ENCODE assay signal across 10 cellular contexts in genomic region chr15:68114840-68115239, GRCh38.
DNase-seq lines count a peak whose midpoint lies in the region; ATAC-seq and TF ChIP-seq lines count a peak whose summit lies in the region.
"Had no signal": no experiment of that assay in that cellular context is flagged by ENCODE, and none has a peak within 500 bp of the region (broad histone marks: within the 10 kb centered on the region; RNA-seq: fewer than 3 reads in every experiment).

No MANE protein-coding gene starts in this region.

- H3K4me2 ChIP-seq in SK-N-SH: peak overlapping the region; percentile 81

- H3K9me3 ChIP-seq in SK-N-SH (no peaks in the 10 kb centered on the region), esophagus squamous epithelium (no peaks in the 10 kb centered on the region), spleen (no peaks in the 10 kb centered on the region)

- peaks cover 82% of the 10 kb centered on the region for H3K79me2 ChIP-seq in SK-N-SH (ENCODE audit: insufficient read depth)

- no peaks in the 10 kb centered on the region for H3K9me2 ChIP-seq in SK-N-SH

- H3K4me3 ChIP-seq in SK-N-SH (ENCODE audit: low read depth in 2 of 2, low read length in 1 of 2) (peak overlapping the region; percentile 38 to 56; a peak in 3 of 4 replicates), esophagus squamous epithelium (peak overlapping the region in 3 of 4 donors; percentile 28 to 50 (median 29)), spleen (peak overlapping the region in 6 of 8 donors; percentile 8 to 32 (median 12))

- POLR2A ChIA-PET in SK-N-SH (lab: Yijun Ruan, JAX): no interaction called here

- 88% methylated on average over 2 of the region's 2 CpGs for WGBS in SK-N-SH (ENCODE audit: low lambda C conversion rate)
- 32 to 43% methylated on average over 2 of the region's 2 CpGs for WGBS in esophagus squamous epithelium, 2 donors
- 20 to 45% (median 35%) methylated on average over 2 of the region's 2 CpGs for WGBS in spleen, 5 donors

- TF ChIP-seq RAD21 in SK-N-SH (IDR thresholded peaks at IDR 0.05; ENCODE audit: low read length): no peak

- no peak for ATAC-seq in HG02759 (IDR thresholded peaks at IDR 0.05; ENCODE audit: unreplicated experiment)

- CTCF ChIA-PET in SK-N-SH (lab: Yijun Ruan, JAX): interaction anchor here (3.4 kb wide), 1 partner anchor 251 kb away, joined by 13 read pairs; no protein-coding TSS in a partner anchor

- no peak overlapping the region for H2AFZ ChIP-seq in SK-N-SH (ENCODE audit: low read depth)

- intact Hi-C loops in esophagus squamous epithelium (cut with DNase I) (no loop called here), spleen (cut with DNase I; ENCODE audit: low total_unique reads) (no loop called here)

- peaks cover 4% of the 10 kb centered on the region for H3F3A ChIP-seq in SK-N-SH (replicated peaks; ENCODE audit: insufficient read depth)

- TF ChIP-seq CTCF in SK-N-SH (IDR thresholded peaks at IDR 0.05) (no peak), esophagus squamous epithelium (IDR thresholded peaks at IDR 0.05) (no peak), spleen (IDR thresholded peaks at IDR 0.05 in 8 of 11, conservative IDR thresholded peaks at IDR 0.05 in 3 of 11) (no peak)

- TF ChIP-seq EP300 in SK-N-SH (IDR thresholded peaks at IDR 0.05; ENCODE audit: borderline replicate concordance in 1 of 2, low read depth in 1 of 2, low read length in 1 of 2): no peak

- TF ChIP-seq POLR2A in esophagus squamous epithelium (IDR thresholded peaks at IDR 0.05) (no peak), spleen (IDR thresholded peaks at IDR 0.05) (no peak)

- peak; percentile 8 for DNase-seq in DMS 273 (lab: John Stamatoyannopoulos, UW; ENCODE audit: unreplicated experiment)
- DNase-seq in DMS 273 treated with DMSO at 0.1 percent for 48 hours (lab: John Stamatoyannopoulos, UW): no peak
- no peak for DNase-seq in SK-N-SH
- DNase-seq in esophagus squamous epithelium (lab: John Stamatoyannopoulos, UW): no peak
- DNase-seq in spleen: no peak
- DNase-seq in NCI-H146 (lab: John Stamatoyannopoulos, UW): no peak
- no peak for DNase-seq in HCEC 1CT
- DNase-seq: stimulated activated CD4-positive, alpha-beta T cell treated with anti-CD3 and anti-CD28 coated beads, Interleukin-15, amount 100 ng/mL, for 24 hours had no signal

- H3K27me3 ChIP-seq in SK-N-SH (ENCODE audit: insufficient read depth) (no peaks in the 10 kb centered on the region), esophagus squamous epithelium (no peaks in the 10 kb centered on the region), spleen (replicated peaks in 1 of 7) (no peaks in the 10 kb centered on the region)

- peak overlapping the region; percentile 53; the same call in 1 of the 2 replicates for H3K9ac ChIP-seq in SK-N-SH

- H3K4me1 ChIP-seq in SK-N-SH (ENCODE audit: control insufficient read depth in 1 of 2, insufficient read depth in 2 of 2, low read depth in 1 of 2, low read length in 1 of 2): peaks cover 9 to 11% of the 10 kb centered on the region in 2 experiments; a peak in 3 of 4 replicates
- peaks cover 6 to 39% (median 11%) of the 10 kb centered on the region in 3 donors for H3K4me1 ChIP-seq in esophagus squamous epithelium
- H3K4me1 ChIP-seq in spleen: peaks cover 12 to 95% (median 54%) of the 10 kb centered on the region in 6 donors

- H3K27ac ChIP-seq in SK-N-SH (ENCODE audit: low read depth in 2 of 2, low read length in 1 of 2): peak overlapping the region; percentile 44 to 54; a peak in 2 of 4 replicates
- peak overlapping the region in 2 of 4 donors; percentile 1 to 53 for H3K27ac ChIP-seq in esophagus squamous epithelium
- peak overlapping the region in 5 of 8 donors; percentile 40 to 68 (median 58) for H3K27ac ChIP-seq in spleen
- H3K27ac ChIP-seq: 22Rv1 had no signal

- no peaks in the 10 kb centered on the region for H3K36me3 ChIP-seq in SK-N-SH (replicated peaks in 1 of 2; ENCODE audit: control insufficient read depth in 1 of 2, insufficient read depth in 2 of 2, low read length in 1 of 2)
- peaks cover 0 to 9% (median 0%) of the 10 kb centered on the region in 3 donors for H3K36me3 ChIP-seq in esophagus squamous epithelium
- peaks cover 0 to 7% (median 0%) of the 10 kb centered on the region in 6 donors for H3K36me3 ChIP-seq in spleen

- H4K20me1 ChIP-seq in SK-N-SH (ENCODE audit: insufficient read depth): no peaks in the 10 kb centered on the region; the same call in 1 of the 2 replicates

TF ChIP-seq in SK-N-SH, 30 proteins besides CTCF, POLR2A, EP300 and RAD21:
- TF ChIP-seq TEAD4 (IDR thresholded peaks at IDR 0.05; ENCODE audit: borderline replicate concordance, insufficient read depth) (no peak), POLR2AphosphoS5 (IDR thresholded peaks at IDR 0.05; ENCODE audit: low read depth, low read length) (no peak), MEF2A (IDR thresholded peaks at IDR 0.05; ENCODE audit: borderline replicate concordance, low read depth) (no peak), ELF1 (IDR thresholded peaks at IDR 0.05) (no peak), YY1 (IDR thresholded peaks at IDR 0.05; ENCODE audit: low read depth) (no peak), USF2 (IDR thresholded peaks at IDR 0.05; ENCODE audit: borderline replicate concordance, low read depth, low read length) (no peak), EZH2phosphoT487 (IDR thresholded peaks at IDR 0.05; ENCODE audit: borderline replicate concordance, low read depth) (no peak), FOXJ3 (CRISPR knock-in tag; IDR thresholded peaks at IDR 0.05) (no peak), RFX5 (IDR thresholded peaks at IDR 0.05; ENCODE audit: low read length) (no peak), SIN3A (IDR thresholded peaks at IDR 0.05; ENCODE audit: borderline replicate concordance, low read depth, low read length) (no peak), MXI1 (IDR thresholded peaks at IDR 0.05; ENCODE audit: low read depth, low read length) (no peak), GATA2 (CRISPR knock-in tag; IDR thresholded peaks at IDR 0.05) (no peak), GABPA (IDR thresholded peaks at IDR 0.05; ENCODE audit: low read depth) (no peak), RCOR1 (IDR thresholded peaks at IDR 0.05; ENCODE audit: low read length) (no peak), JUND (IDR thresholded peaks at IDR 0.05) (no peak), FOXM1 (IDR thresholded peaks at IDR 0.05; ENCODE audit: low read depth) (no peak)
- TF ChIP-seq, protein P1, sequence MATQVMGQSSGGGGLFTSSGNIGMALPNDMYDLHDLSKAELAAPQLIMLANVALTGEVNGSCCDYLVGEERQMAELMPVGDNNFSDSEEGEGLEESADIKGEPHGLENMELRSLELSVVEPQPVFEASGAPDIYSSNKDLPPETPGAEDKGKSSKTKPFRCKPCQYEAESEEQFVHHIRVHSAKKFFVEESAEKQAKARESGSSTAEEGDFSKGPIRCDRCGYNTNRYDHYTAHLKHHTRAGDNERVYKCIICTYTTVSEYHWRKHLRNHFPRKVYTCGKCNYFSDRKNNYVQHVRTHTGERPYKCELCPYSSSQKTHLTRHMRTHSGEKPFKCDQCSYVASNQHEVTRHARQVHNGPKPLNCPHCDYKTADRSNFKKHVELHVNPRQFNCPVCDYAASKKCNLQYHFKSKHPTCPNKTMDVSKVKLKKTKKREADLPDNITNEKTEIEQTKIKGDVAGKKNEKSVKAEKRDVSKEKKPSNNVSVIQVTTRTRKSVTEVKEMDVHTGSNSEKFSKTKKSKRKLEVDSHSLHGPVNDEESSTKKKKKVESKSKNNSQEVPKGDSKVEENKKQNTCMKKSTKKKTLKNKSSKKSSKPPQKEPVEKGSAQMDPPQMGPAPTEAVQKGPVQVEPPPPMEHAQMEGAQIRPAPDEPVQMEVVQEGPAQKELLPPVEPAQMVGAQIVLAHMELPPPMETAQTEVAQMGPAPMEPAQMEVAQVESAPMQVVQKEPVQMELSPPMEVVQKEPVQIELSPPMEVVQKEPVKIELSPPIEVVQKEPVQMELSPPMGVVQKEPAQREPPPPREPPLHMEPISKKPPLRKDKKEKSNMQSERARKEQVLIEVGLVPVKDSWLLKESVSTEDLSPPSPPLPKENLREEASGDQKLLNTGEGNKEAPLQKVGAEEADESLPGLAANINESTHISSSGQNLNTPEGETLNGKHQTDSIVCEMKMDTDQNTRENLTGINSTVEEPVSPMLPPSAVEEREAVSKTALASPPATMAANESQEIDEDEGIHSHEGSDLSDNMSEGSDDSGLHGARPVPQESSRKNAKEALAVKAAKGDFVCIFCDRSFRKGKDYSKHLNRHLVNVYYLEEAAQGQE (IDR thresholded peaks at IDR 0.05; ENCODE audit: low read depth, low read length): no peak
